ENCODE assay signal across 8 cellular contexts in genomic region chr17:76501827-76502307, GRCh38. TPM values are rescaled to one million over a fixed set of nuclear protein-coding genes. Genes with fewer than 3 reads are reported as not detected.
A peak's percentile ranks its signal among the peaks of the same experiment; 100 is the strongest.
DNase-seq lines count a peak whose midpoint lies in the region; ATAC-seq, FAIRE-seq and TF ChIP-seq lines count a peak whose summit lies in the region.

No MANE protein-coding gene starts in this region.

- H3K27ac ChIP-seq in CD4-positive, alpha-beta T cell (ENCODE audit: low read depth, low read length), result peak overlapping the region; percentile 44
- H3K27ac ChIP-seq in Panc1 (ENCODE audit: low read length) (peak overlapping the region; percentile 90), endothelial cell of umbilical vein (ENCODE audit: insufficient read depth, low read depth, low read length) (peak overlapping the region; percentile 48)

- H3K4me3 ChIP-seq in Panc1 (ENCODE audit: low read depth in 2 of 2, low read length in 2 of 2), result peak overlapping the region; percentile 89
- H3K4me3 ChIP-seq in endothelial cell of umbilical vein (replicated peaks in 1 of 3; ENCODE audit: insufficient read depth in 1 of 3, low read depth in 1 of 3, low read length in 3 of 3), result peak overlapping the region in 2 of 3 experiments; percentile 56 to 72

- no peak for TF ChIP-seq POLR2A in endothelial cell of umbilical vein (IDR thresholded peaks at IDR 0.05; ENCODE audit: low read depth, low read length)

- CTCF ChIA-PET in CD4-positive, alpha-beta T cell (lab: Charles Lee), result interaction anchor here (0.6 to 1.6 kb wide), 3 partner anchors 21 to 122 kb away, joined by 3 to 4 read pairs (median 4); no protein-coding TSS in a partner anchor
- CTCF ChIA-PET in Panc1 (lab: Charles Lee), result interaction anchor here (0.6 kb wide), 1 partner anchor 1767 kb away, joined by 3 read pairs; no protein-coding TSS in a partner anchor
- CTCF ChIA-PET in endothelial cell of umbilical vein (lab: Charles Lee), result interaction anchor here (0.5 to 2.4 kb wide), 6 partner anchors 9 to 1842 kb away, joined by 3 to 17 read pairs (median 6); no protein-coding TSS in a partner anchor

- dilution Hi-C loops in endothelial cell of umbilical vein (cut with MboI; ENCODE audit: extremely low pct_ligation_motif_present, low sequenced_read_pairs), result no loop called here

- H3K36me3 Mint-ChIP-seq in CD4-positive, alpha-beta T cell (ENCODE audit: low read depth), result no peaks in the 10 kb centered on the region
- H3K36me3 Mint-ChIP-seq in osteocyte (ENCODE audit: unreplicated experiment), result no peaks in the 10 kb centered on the region

- H3K9me3 ChIP-seq in CD4-positive, alpha-beta T cell (ENCODE audit: control insufficient read depth, low read length), result no peaks in the 10 kb centered on the region
- H3K9me3 ChIP-seq in Panc1 (ENCODE audit: control insufficient read depth, insufficient read depth, low read depth, low read length) (no peaks in the 10 kb centered on the region), endothelial cell of umbilical vein (replicated peaks; ENCODE audit: control insufficient read depth, insufficient read depth, low read length) (no peaks in the 10 kb centered on the region)

- peaks cover 42% of the 10 kb centered on the region for H3K4me1 Mint-ChIP-seq in CD4-positive, alpha-beta T cell (ENCODE audit: low read depth)
- peaks cover 47% of the 10 kb centered on the region for H3K4me1 Mint-ChIP-seq in osteocyte (ENCODE audit: unreplicated experiment)

- peak overlapping the region; percentile 94 for H3K27ac Mint-ChIP-seq in CD4-positive, alpha-beta T cell
- peak overlapping the region; percentile 89 for H3K27ac Mint-ChIP-seq in osteocyte (ENCODE audit: unreplicated experiment)

- no TSS peak for BruUV-seq in Panc1 (replicated peaks; lab: Mats Ljungman, UMichigan)
- no TSS peak for BruUV-seq in endothelial cell of umbilical vein (replicated peaks; lab: Mats Ljungman, UMichigan)

- TF ChIP-seq CTCF in CD4-positive, alpha-beta T cell (IDR thresholded peaks at IDR 0.05), result no peak
- TF ChIP-seq CTCF in Panc1 (IDR thresholded peaks at IDR 0.05) (no peak), endothelial cell of umbilical vein (IDR thresholded peaks at IDR 0.05; ENCODE audit: extremely low read depth in 1 of 2, insufficient read depth in 1 of 2, low read depth in 1 of 2, low read length in 2 of 2) (no peak), osteocyte (IDR thresholded peaks at IDR 0.05) (no peak)

- POLR2A ChIA-PET in CD4-positive, alpha-beta T cell (lab: Charles Lee), result interaction anchor here (0.7 to 2.1 kb wide), 11 partner anchors 8 to 118 kb away, joined by 3 to 12 read pairs (median 4); partner anchors contain the start of genes AANAT and SPHK1
- POLR2A ChIA-PET in Panc1 (lab: Charles Lee) (interaction anchor here (0.6 to 0.8 kb wide), 2 partner anchors 24 to 37 kb away, joined by 3 read pairs; no protein-coding TSS in a partner anchor), endothelial cell of umbilical vein (lab: Charles Lee) (interaction anchor here (0.6 kb wide), 1 partner anchor 159 kb away, joined by 6 read pairs; no protein-coding TSS in a partner anchor)

- ATAC-seq in CD4-positive, alpha-beta T cell (ENCODE audit: poor library complexity), result no peak
- no peak for ATAC-seq in Panc1
- no peak for ATAC-seq in HG02870 (IDR thresholded peaks at IDR 0.05; ENCODE audit: unreplicated experiment)

- no peaks in the 10 kb centered on the region for H3K9me3 Mint-ChIP-seq in CD4-positive, alpha-beta T cell
- H3K9me3 Mint-ChIP-seq in osteocyte (ENCODE audit: unreplicated experiment), result no peaks in the 10 kb centered on the region

- no peaks in the 10 kb centered on the region for H4K20me1 ChIP-seq in endothelial cell of umbilical vein (replicated peaks; ENCODE audit: control insufficient read depth, extremely low read depth, insufficient read depth, low read length)

- in situ Hi-C loops in Panc1 (cut with HindIII; ENCODE audit: low pct_unique_long_range_greater_than_20kb, low sequenced_read_pairs), result no loop called here

- peaks cover 7% of the 10 kb centered on the region; the same call in 1 of the 2 replicates for H3K36me3 ChIP-seq in Panc1 (ENCODE audit: control insufficient read depth, insufficient read depth, low read length)
- no peaks in the 10 kb centered on the region for H3K36me3 ChIP-seq in endothelial cell of umbilical vein (ENCODE audit: control insufficient read depth in 2 of 2, extremely low read depth in 1 of 2, insufficient read depth in 2 of 2, low read length in 2 of 2)

- H3K9me1 ChIP-seq in endothelial cell of umbilical vein (replicated peaks; ENCODE audit: control insufficient read depth, extremely low read depth, insufficient read depth, low read length), result no peaks in the 10 kb centered on the region

- intact Hi-C loops in CD4-positive, alpha-beta T cell (cut with DNase I, micrococcal nuclease), result loop anchor here (2.0 to 10.0 kb wide), 3 partner anchors 49 to 400 kb away; partner anchors contain the start of genes EXOC7 (in 1 of the 2), QRICH2 (in 1 of the 2) and UBE2O (in 1 of the 2)
- intact Hi-C loops in Panc1 (cut with micrococcal nuclease; ENCODE audit: unreplicated experiment), result no loop called here
- intact Hi-C loops in endothelial cell of umbilical vein (cut with micrococcal nuclease), result loop anchor here (1.0 to 10.0 kb wide), 3 partner anchors 9 to 187 kb away; no protein-coding TSS in a partner anchor

- peaks cover 19% of the 10 kb centered on the region for H3K79me2 ChIP-seq in endothelial cell of umbilical vein (ENCODE audit: control insufficient read depth, insufficient read depth, low read length)

- FAIRE-seq in endothelial cell of umbilical vein (lab: Jason Lieb, UNC), result no peak

- no peak for DNase-seq in CD4-positive, alpha-beta T cell
- DNase-seq in Panc1 (ENCODE audit: low read depth, low spot score) (no peak), endothelial cell of umbilical vein (ENCODE audit: low read depth, low spot score) (no peak), osteocyte (ENCODE audit: extremely low spot score, unreplicated experiment) (no peak), NCI-H2227 (lab: John Stamatoyannopoulos, UW; ENCODE audit: unreplicated experiment) (no peak), KG1 (lab: John Stamatoyannopoulos, UW) (no peak), NCI-H2196 (lab: John Stamatoyannopoulos, UW; ENCODE audit: unreplicated experiment) (no peak)

- H3K27me3 ChIP-seq in CD4-positive, alpha-beta T cell (ENCODE audit: control insufficient read depth, insufficient read depth, low read length), result no peaks in the 10 kb centered on the region
- no peaks in the 10 kb centered on the region for H3K27me3 ChIP-seq in Panc1 (ENCODE audit: control insufficient read depth, insufficient read depth, low read length)
- H3K27me3 ChIP-seq in endothelial cell of umbilical vein (ENCODE audit: control insufficient read depth in 2 of 2, insufficient read depth in 2 of 2, low read length in 2 of 2), result no peaks in the 10 kb centered on the region

- peaks cover 42% of the 10 kb centered on the region for H3K4me1 ChIP-seq in Panc1 (ENCODE audit: control insufficient read depth, insufficient read depth, low read length)
- peaks cover 36% of the 10 kb centered on the region for H3K4me1 ChIP-seq in endothelial cell of umbilical vein (ENCODE audit: control insufficient read depth, extremely low read depth, insufficient read depth, low read length)

- peak overlapping the region; percentile 91 for H2AFZ ChIP-seq in endothelial cell of umbilical vein (ENCODE audit: low read depth, low read length)

- H3K4me3 Mint-ChIP-seq in CD4-positive, alpha-beta T cell, result peak overlapping the region; percentile 87
- peak overlapping the region; percentile 81 for H3K4me3 Mint-ChIP-seq in osteocyte (ENCODE audit: unreplicated experiment)

- H3K4me2 ChIP-seq in endothelial cell of umbilical vein (ENCODE audit: insufficient read depth, low read length), result peak overlapping the region; percentile 78

- no peaks in the 10 kb centered on the region for H3K27me3 Mint-ChIP-seq in CD4-positive, alpha-beta T cell
- peaks cover 1% of the 10 kb centered on the region for H3K27me3 Mint-ChIP-seq in osteocyte (ENCODE audit: unreplicated experiment)

- no peak overlapping the region for H3K9ac ChIP-seq in endothelial cell of umbilical vein (replicated peaks; ENCODE audit: extremely low read depth, insufficient read depth, low read length)

RNA-seq across cellular contexts. Expression of gene RHBDF2, which starts 0.6 kb away (rescaled TPM):
- 10 to 100 TPM; 22.6 to 24.9 TPM for total RNA-seq in CD4-positive, alpha-beta T cell
- total RNA-seq in Panc1 (2021; ENCODE audit: unreplicated experiment) (67.8 TPM), endothelial cell of umbilical vein (38.5 and 42.6 TPM in 2 replicates), osteocyte (14.5 and 17.5 TPM in 2 replicates)
- 77.4 TPM for polyA plus RNA-seq in Panc1 (2012; ENCODE audit: insufficient read length)
- 25.5 and 35.0 TPM in 2 replicates for polyA plus RNA-seq in endothelial cell of umbilical vein
- 14.3 and 17.0 TPM in 2 replicates for polyA plus RNA-seq in endothelial cell of umbilical vein (2011; cell fraction: cytosol; rRNA removed)
- polyA plus RNA-seq in endothelial cell of umbilical vein (2011; cell fraction: nucleus; rRNA removed), result 34.9 and 50.9 TPM in 2 replicates
- 28.8 and 49.4 TPM in 2 replicates for polyA plus RNA-seq in endothelial cell of umbilical vein (2012)
- 18.1 and 20.4 TPM in 2 replicates for polyA minus RNA-seq in endothelial cell of umbilical vein
- 4.5 TPM for polyA minus RNA-seq in endothelial cell of umbilical vein (2011; cell fraction: cytosol; rRNA and poly(A)+ RNA removed)
- polyA minus RNA-seq in endothelial cell of umbilical vein (2011; cell fraction: nucleus; rRNA and poly(A)+ RNA removed), result 16.7 and 35.6 TPM in 2 replicates

RNA-seq across cellular contexts. Expression of gene AANAT, which starts 34.5 kb away (rescaled TPM):
- under 1 TPM in 1 of 2 experiments, not detected in 1; 0.14 TPM for total RNA-seq in CD4-positive, alpha-beta T cell
- total RNA-seq in Panc1 (2021; ENCODE audit: unreplicated experiment), result not detected
- polyA plus RNA-seq in Panc1 (2012; ENCODE audit: insufficient read length), result 0.24 TPM
- not detected in 2 replicates for total RNA-seq in endothelial cell of umbilical vein
- polyA plus RNA-seq in endothelial cell of umbilical vein, result not detected in 2 replicates
- 0.10 TPM in 1 of 2 replicates, not detected in the other for polyA plus RNA-seq in endothelial cell of umbilical vein (2011; cell fraction: cytosol; rRNA removed)
- polyA plus RNA-seq in endothelial cell of umbilical vein (2011; cell fraction: nucleus; rRNA removed), result not detected in 2 replicates
- not detected in 2 replicates for polyA plus RNA-seq in endothelial cell of umbilical vein (2012)
- polyA minus RNA-seq in endothelial cell of umbilical vein, result not detected in 2 replicates
- polyA minus RNA-seq in endothelial cell of umbilical vein (2011; cell fraction: cytosol; rRNA and poly(A)+ RNA removed), result not detected
- polyA minus RNA-seq in endothelial cell of umbilical vein (2011; cell fraction: nucleus; rRNA and poly(A)+ RNA removed), result not detected in 2 replicates
- total RNA-seq in osteocyte, result not detected in 2 replicates

RNA-seq across cellular contexts. Expression of gene CYGB, which starts 35.6 kb away (rescaled TPM):
- total RNA-seq in CD4-positive, alpha-beta T cell, result not detected
- total RNA-seq in Panc1 (2021; ENCODE audit: unreplicated experiment) (6.0 TPM), endothelial cell of umbilical vein (0.42 and 0.91 TPM in 2 replicates), osteocyte (8.6 and 9.1 TPM in 2 replicates)
- 16.3 TPM for polyA plus RNA-seq in Panc1 (2012; ENCODE audit: insufficient read length)
- polyA plus RNA-seq in endothelial cell of umbilical vein, result 0.22 and 0.51 TPM in 2 replicates
- polyA plus RNA-seq in endothelial cell of umbilical vein (2011; cell fraction: cytosol; rRNA removed), result 0.26 and 0.31 TPM in 2 replicates
- polyA plus RNA-seq in endothelial cell of umbilical vein (2011; cell fraction: nucleus; rRNA removed), result 0.13 TPM in 1 of 2 replicates, not detected in the other
- polyA plus RNA-seq in endothelial cell of umbilical vein (2012), result 0.23 and 1.4 TPM in 2 replicates
- 0.08 and 0.36 TPM in 2 replicates for polyA minus RNA-seq in endothelial cell of umbilical vein
- not detected for polyA minus RNA-seq in endothelial cell of umbilical vein (2011; cell fraction: cytosol; rRNA and poly(A)+ RNA removed)
- polyA minus RNA-seq in endothelial cell of umbilical vein (2011; cell fraction: nucleus; rRNA and poly(A)+ RNA removed), result not detected in 2 replicates

RNA-seq across cellular contexts. Expression of gene PRCD, which starts 38.0 kb away (rescaled TPM):
- total RNA-seq in CD4-positive, alpha-beta T cell, result not detected
- 0.54 TPM for total RNA-seq in Panc1 (2021; ENCODE audit: unreplicated experiment)
- 1.6 TPM for polyA plus RNA-seq in Panc1 (2012; ENCODE audit: insufficient read length)
- not detected in 2 replicates for total RNA-seq in endothelial cell of umbilical vein
- polyA plus RNA-seq in endothelial cell of umbilical vein, result not detected in 2 replicates
- polyA plus RNA-seq in endothelial cell of umbilical vein (2011; cell fraction: cytosol; rRNA removed), result not detected in 2 replicates
- 0.12 and 0.34 TPM in 2 replicates for polyA plus RNA-seq in endothelial cell of umbilical vein (2011; cell fraction: nucleus; rRNA removed)
- polyA plus RNA-seq in endothelial cell of umbilical vein (2012), result 0.26 TPM in 1 of 2 replicates, not detected in the other
- polyA minus RNA-seq in endothelial cell of umbilical vein, result not detected in 2 replicates
- polyA minus RNA-seq in endothelial cell of umbilical vein (2011; cell fraction: cytosol; rRNA and poly(A)+ RNA removed), result not detected
- polyA minus RNA-seq in endothelial cell of umbilical vein (2011; cell fraction: nucleus; rRNA and poly(A)+ RNA removed), result not detected in 2 replicates
- total RNA-seq in osteocyte, result 1.3 and 1.4 TPM in 2 replicates

RNA-seq across cellular contexts. Expression of gene UBE2O, which starts 48.9 kb away (rescaled TPM):
- 10 to 100 TPM; 22.7 to 25.1 TPM for total RNA-seq in CD4-positive, alpha-beta T cell
- 47.5 TPM for total RNA-seq in Panc1 (2021; ENCODE audit: unreplicated experiment)
- polyA plus RNA-seq in Panc1 (2012; ENCODE audit: insufficient read length), result 57.7 TPM
- 32.8 and 34.1 TPM in 2 replicates for total RNA-seq in endothelial cell of umbilical vein
- polyA plus RNA-seq in endothelial cell of umbilical vein, result 12.1 and 13.9 TPM in 2 replicates
- polyA plus RNA-seq in endothelial cell of umbilical vein (2011; cell fraction: cytosol; rRNA removed), result 13.2 TPM in 2 replicates
- polyA plus RNA-seq in endothelial cell of umbilical vein (2011; cell fraction: nucleus; rRNA removed), result 36.1 and 37.2 TPM in 2 replicates
- polyA plus RNA-seq in endothelial cell of umbilical vein (2012), result 19.0 and 24.0 TPM in 2 replicates
- 82.5 and 92.5 TPM in 2 replicates for polyA minus RNA-seq in endothelial cell of umbilical vein
- 17.1 TPM for polyA minus RNA-seq in endothelial cell of umbilical vein (2011; cell fraction: cytosol; rRNA and poly(A)+ RNA removed)
- 18.1 and 19.6 TPM in 2 replicates for polyA minus RNA-seq in endothelial cell of umbilical vein (2011; cell fraction: nucleus; rRNA and poly(A)+ RNA removed)
- 30.7 and 32.4 TPM in 2 replicates for total RNA-seq in osteocyte
